In genomic region chr6:14784596-14785360, GRCh38 we compare ENCODE assay signal across 10 cellular contexts.
DNase-seq lines count a peak whose midpoint lies in the region; ATAC-seq, FAIRE-seq and TF ChIP-seq lines count a peak whose summit lies in the region.
"Had no signal": no experiment of that assay in that cellular context is flagged by ENCODE, and none has a peak within 500 bp of the region (broad histone marks: within the 10 kb centered on the region; RNA-seq: fewer than 3 reads in every experiment).

No MANE protein-coding gene starts in this region.

- intact Hi-C loops in heart left ventricle (cut with DNase I) = no loop called here

- H3K4me3 Mint-ChIP-seq in activated T-cell treated with anti-CD3 and anti-CD28 coated beads, Interleukin-2, amount 50 U/mL, for 24 hours = peak overlapping the region; percentile 15

- H3K4me1 ChIP-seq in iPS-18a (ENCODE audit: control insufficient read depth, low read depth, low read length) = peaks cover 45% of the 10 kb centered on the region
- H3K4me1 ChIP-seq in heart left ventricle = no peaks in the 10 kb centered on the region

- H3K4me3 ChIP-seq in iPS-18a (ENCODE audit: low read length) (peak overlapping the region; percentile 20), heart left ventricle (no peak overlapping the region)

- H3K9me3 ChIP-seq in iPS-18a (ENCODE audit: control insufficient read depth, low read depth, low read length) = no peaks in the 10 kb centered on the region
- no peaks in the 10 kb centered on the region for H3K9me3 ChIP-seq in heart left ventricle

- no peaks in the 10 kb centered on the region for H3K36me3 ChIP-seq in iPS-18a (ENCODE audit: control insufficient read depth, low read depth, low read length)
- H3K36me3 ChIP-seq in heart left ventricle = no peaks in the 10 kb centered on the region

- H3K27me3 ChIP-seq in iPS-18a (ENCODE audit: control insufficient read depth, insufficient read depth, low read length) (no peaks in the 10 kb centered on the region), heart left ventricle (no peaks in the 10 kb centered on the region)

- ATAC-seq in GM18907 (IDR thresholded peaks at IDR 0.05; ENCODE audit: unreplicated experiment) = no peak
- ATAC-seq in heart left ventricle = no peak

- H3K27me3 Mint-ChIP-seq in activated T-cell treated with anti-CD3 and anti-CD28 coated beads, Interleukin-2, amount 50 U/mL, for 24 hours = no peaks in the 10 kb centered on the region

- H3K9ac ChIP-seq in iPS-18a (ENCODE audit: low read length) = peak overlapping the region; percentile 29

- H3K27ac Mint-ChIP-seq in activated T-cell treated with anti-CD3 and anti-CD28 coated beads, Interleukin-2, amount 50 U/mL, for 24 hours = peak overlapping the region; percentile 56

- H3K27ac ChIP-seq in iPS-18a (ENCODE audit: low read length) = peak overlapping the region; percentile 65
- no peak overlapping the region for H3K27ac ChIP-seq in heart left ventricle

- H3K36me3 Mint-ChIP-seq in activated T-cell treated with anti-CD3 and anti-CD28 coated beads, Interleukin-2, amount 50 U/mL, for 24 hours (ENCODE audit: low read depth) = no peaks in the 10 kb centered on the region

- H3K4me1 Mint-ChIP-seq in activated T-cell treated with anti-CD3 and anti-CD28 coated beads, Interleukin-2, amount 50 U/mL, for 24 hours (ENCODE audit: low read depth) = peaks cover 53% of the 10 kb centered on the region

- no peak for FAIRE-seq in GM12892 (lab: Jason Lieb, UNC)

- no peak for TF ChIP-seq CTCF in heart left ventricle (IDR thresholded peaks at IDR 0.05)

- DNase-seq in ELF-1 (ENCODE audit: low read depth, low spot score) (peak; percentile 89), NCI-H128 (lab: John Stamatoyannopoulos, UW; ENCODE audit: unreplicated experiment) (peak; percentile 13), GM12892 (ENCODE audit: insufficient read length) (no peak), heart left ventricle (no peak), NCI-H524 (lab: John Stamatoyannopoulos, UW) (no peak)
- peak; percentile 55 for DNase-seq in activated T-cell treated with anti-CD3 and anti-CD28 coated beads, Interleukin-2, amount 50 U/mL, for 24 hours
- DNase-seq: DMS79 treated with DMSO at 0.1 percent for 48 hours, NCI-H187 had no signal

- TF ChIP-seq POLR2A in GM12892 (IDR thresholded peaks at IDR 0.05; ENCODE audit: low read depth, low read length) (no peak), heart left ventricle (IDR thresholded peaks at IDR 0.05) (no peak)

- H3K9me3 Mint-ChIP-seq in activated T-cell treated with anti-CD3 and anti-CD28 coated beads, Interleukin-2, amount 50 U/mL, for 24 hours = peaks cover 4% of the 10 kb centered on the region

- WGBS in heart left ventricle, 4 donors = 66 to 79% (median 71%) methylated on average over 14 of the region's 14 CpGs

Comparison
In these comparisons a context has a peak if more than half of its experiments do, and no peak if none do; other contexts are left out.
1. DNase-seq: peak in ELF-1 (single experiment), NCI-H128 (single experiment) and activated T-cell treated with anti-CD3 and anti-CD28 coated beads, Interleukin-2, amount 50 U/mL, for 24 hours (single experiment); none in GM12892 (single experiment), heart left ventricle (0 of 5) and NCI-H524 (0 of 2).